15 cellular contexts compared by ENCODE assay signal in the genomic region with DNA sequence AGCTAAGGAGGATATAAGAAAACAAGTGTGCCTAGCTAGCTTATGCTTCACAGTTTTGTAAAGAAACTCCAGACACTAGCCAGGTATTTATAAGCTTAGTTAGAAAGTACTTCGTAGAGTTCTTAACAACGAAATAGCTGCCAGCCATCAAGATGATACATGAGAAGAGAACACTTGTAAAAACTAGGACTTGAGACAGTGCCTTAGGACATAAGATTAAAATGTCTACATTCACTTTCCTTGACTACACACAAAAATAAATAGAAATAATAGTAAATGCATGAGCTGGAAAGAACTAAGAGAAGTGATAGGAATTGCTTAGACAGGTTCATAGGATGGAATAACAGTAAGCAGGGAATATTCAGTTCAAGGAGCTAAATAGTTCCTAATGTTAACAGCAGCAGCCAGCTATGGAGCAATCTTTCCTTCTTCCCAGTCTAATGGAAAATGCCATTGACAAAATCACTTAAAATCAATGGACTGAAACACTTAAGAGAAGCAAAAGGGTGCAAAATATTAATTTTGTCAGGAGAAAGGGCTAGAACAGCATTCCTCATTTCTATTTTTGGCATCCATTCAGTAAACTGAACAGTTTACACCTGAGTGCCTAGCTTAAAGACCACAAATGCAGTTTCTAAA.
DNase-seq lines count a peak whose midpoint lies in the region; ATAC-seq and TF ChIP-seq lines count a peak whose summit lies in the region.
"Had no signal": no experiment of that assay in that cellular context is flagged by ENCODE, and none has a peak within 500 bp of the region (broad histone marks: within the 10 kb centered on the region; RNA-seq: fewer than 3 reads in every experiment).

No MANE protein-coding gene starts in this region.

- no peaks in the 10 kb centered on the region for H3K9me3 ChIP-seq in transverse colon
- H3K9me3 ChIP-seq: BLaER1 treated with 17β-estradiol and CSF1 and Interleukin-3, amounts not matched to agents 10 nM and 100 nM had no signal

- DNase-seq in mesothelial cell of epicardium (ENCODE audit: low spot score in 2 of 2, unreplicated experiment in 2 of 2) (no peak), sciatic nerve (ENCODE audit: low spot score) (no peak), transverse colon (no peak), NCI-H2171 (lab: John Stamatoyannopoulos, UW) (no peak), iPS-NIHi7 (ENCODE audit: extremely low spot score) (no peak)
- DNase-seq: ACHN; CD4-positive, CD25-positive, alpha-beta regulatory T cell; DMS79; GM23248; H7; IMR-90 had no signal

- H4K20me1 ChIP-seq in KMS-11 (ENCODE audit: insufficient read depth) = no peaks in the 10 kb centered on the region
- H4K20me1 ChIP-seq: BLaER1 treated with 17β-estradiol and CSF1 and Interleukin-3, amounts not matched to agents 10 nM and 100 nM had no signal

- H3K9me3 Mint-ChIP-seq in mesothelial cell of epicardium = peaks cover 4% of the 10 kb centered on the region

- H3K4me1 Mint-ChIP-seq in mesothelial cell of epicardium = peaks cover 17% of the 10 kb centered on the region
- H3K4me1 Mint-ChIP-seq: CD4-positive, CD25-positive, alpha-beta regulatory T cell had no signal

- WGBS in transverse colon (ENCODE audit: low coverage in 1 of 2), 2 donors = 51 to 82% methylated on average over 2 of the region's 2 CpGs

- intact Hi-C loops in sciatic nerve (cut with DNase I) (no loop called here), transverse colon (cut with DNase I; ENCODE audit: low total_unique reads) (no loop called here)

- TF ChIP-seq CTCF in KMS-11 (conservative IDR thresholded peaks at IDR 0.05; ENCODE audit: low read depth, low read length) = no peak
- TF ChIP-seq CTCF in mesothelial cell of epicardium (IDR thresholded peaks at IDR 0.05; ENCODE audit: unreplicated experiment) = no peak
- no peak for TF ChIP-seq CTCF in transverse colon (IDR thresholded peaks at IDR 0.05)

- H2AFZ ChIP-seq in KMS-11 (ENCODE audit: low read depth) = no peak overlapping the region
- H2AFZ ChIP-seq: GM23248 had no signal

- peaks cover 20% of the 10 kb centered on the region for H3K4me1 ChIP-seq in KMS-11 (ENCODE audit: low read depth, poor library complexity, severe bottlenecking)
- H3K4me1 ChIP-seq in transverse colon = peaks cover 0 to 6% (median 0%) of the 10 kb centered on the region in 4 donors
- H3K4me1 ChIP-seq: BLaER1 treated with 17β-estradiol and CSF1 and Interleukin-3, amounts not matched to agents 10 nM and 100 nM had no signal

- H3K4me3 Mint-ChIP-seq in mesothelial cell of epicardium = no peak overlapping the region
- H3K4me3 Mint-ChIP-seq: CD4-positive, CD25-positive, alpha-beta regulatory T cell had no signal

- H3K4me2 ChIP-seq in KMS-11 = peak overlapping the region; percentile 35; the same call in 1 of the 2 replicates
- H3K4me2 ChIP-seq: BLaER1 treated with 17β-estradiol and CSF1 and Interleukin-3, amounts not matched to agents 10 nM and 100 nM had no signal

- H3K4me3 ChIP-seq in KMS-11 (IDR thresholded peaks at IDR 0.05; ENCODE audit: insufficient read depth, low read depth, low read length) (no peak overlapping the region), transverse colon (no peak overlapping the region)
- H3K4me3 ChIP-seq: BLaER1 treated with 17β-estradiol and CSF1 and Interleukin-3, amounts not matched to agents 10 nM and 100 nM; GM12878; GM23248 had no signal

- no peaks in the 10 kb centered on the region for H3K27me3 Mint-ChIP-seq in mesothelial cell of epicardium (ENCODE audit: low read depth)

- TF ChIP-seq EP300 in transverse colon (IDR thresholded peaks at IDR 0.05; ENCODE audit: low read depth) = no peak

- no peak overlapping the region for H3K9ac ChIP-seq in KMS-11
- H3K9ac ChIP-seq: BLaER1 treated with 17β-estradiol and CSF1 and Interleukin-3, amounts not matched to agents 10 nM and 100 nM; GM23248 had no signal

- TF ChIP-seq POLR2A in transverse colon (IDR thresholded peaks at IDR 0.05) = no peak

- H3K27me3 ChIP-seq in KMS-11 (ENCODE audit: insufficient read depth, low read depth) (no peaks in the 10 kb centered on the region), transverse colon (no peaks in the 10 kb centered on the region)
- H3K27me3 ChIP-seq: BLaER1 treated with 17β-estradiol and CSF1 and Interleukin-3, amounts not matched to agents 10 nM and 100 nM had no signal

- in situ Hi-C loops in transverse colon (cut with MboI; ENCODE audit: low pct_ligation_motif_present in 1 of 4, low pct_unique_long_range_greater_than_20kb in 1 of 4, low sequenced_read_pairs in 3 of 4) = no loop called here

- no peaks in the 10 kb centered on the region for H3K79me2 ChIP-seq in KMS-11 (ENCODE audit: insufficient read depth, low read depth)

- no peaks in the 10 kb centered on the region for H3K36me3 Mint-ChIP-seq in mesothelial cell of epicardium
- H3K36me3 Mint-ChIP-seq: CD4-positive, CD25-positive, alpha-beta regulatory T cell had no signal

- ATAC-seq in sciatic nerve (peak; percentile 51), GM19023 (IDR thresholded peaks at IDR 0.05; ENCODE audit: unreplicated experiment) (no peak)
- ATAC-seq: GM12878 had no signal

- peak overlapping the region; percentile 27 for H3K27ac Mint-ChIP-seq in mesothelial cell of epicardium
- H3K27ac Mint-ChIP-seq: CD4-positive, CD25-positive, alpha-beta regulatory T cell had no signal

- no peak overlapping the region for H3K27ac ChIP-seq in KMS-11
- peak overlapping the region in 3 of 4 donors; percentile 26 to 62 (median 57) for H3K27ac ChIP-seq in transverse colon
- H3K27ac ChIP-seq: BLaER1 treated with 17β-estradiol and CSF1 and Interleukin-3, amounts not matched to agents 10 nM and 100 nM; GM23248 had no signal

- H3K36me3 ChIP-seq in KMS-11 (ENCODE audit: insufficient read depth) (no peaks in the 10 kb centered on the region), transverse colon (no peaks in the 10 kb centered on the region)
- H3K36me3 ChIP-seq: BLaER1 treated with 17β-estradiol and CSF1 and Interleukin-3, amounts not matched to agents 10 nM and 100 nM had no signal
